In genomic region chr12:64181504-64182291, GRCh38 we compare ENCODE assay signal across 8 cellular contexts. TPM values are rescaled to one million over a fixed set of nuclear protein-coding genes. Genes with fewer than 3 reads are reported as not detected.
A peak's percentile ranks its signal among the peaks of the same experiment; 100 is the strongest.
DNase-seq lines count a peak whose midpoint lies in the region; ATAC-seq and TF ChIP-seq lines count a peak whose summit lies in the region.

No MANE protein-coding gene starts in this region.

- H3K4me2 ChIP-seq in mammary epithelial cell (ENCODE audit: insufficient read depth, low read depth, low read length), result peak overlapping the region; percentile 29

- H3K4me3 Mint-ChIP-seq in activated CD4-positive, alpha-beta T cell treated with anti-CD3 and anti-CD28 coated beads for 36 hours, result no peak overlapping the region
- H3K4me3 Mint-ChIP-seq in stimulated activated memory B cell treated with anti-CD40 and anti-IgM and Interleukin-4, amounts not matched to agents 10 μg/mL and 1 μg/mL and 100 μg/mL, for 72 hours, result no peak overlapping the region

- H4K20me1 ChIP-seq in mammary epithelial cell (ENCODE audit: insufficient read depth, low read length), result no peaks in the 10 kb centered on the region

- no peak for TF ChIP-seq POLR2A in thyroid gland (IDR thresholded peaks at IDR 0.05)

- H3K79me2 ChIP-seq in mammary epithelial cell (ENCODE audit: insufficient read depth, low read length), result no peaks in the 10 kb centered on the region

- CTCF ChIA-PET in activated CD4-positive, alpha-beta T cell treated with anti-CD3 and anti-CD28 coated beads for 36 hours (lab: Charles Lee), result interaction anchor here (0.7 kb wide), 1 partner anchor 1870 kb away, joined by 3 read pairs; no protein-coding TSS in a partner anchor
- CTCF ChIA-PET in mammary epithelial cell (lab: Charles Lee; ENCODE audit: low non-redundant PET), result no interaction called here

- H3K27ac Mint-ChIP-seq in activated CD4-positive, alpha-beta T cell treated with anti-CD3 and anti-CD28 coated beads for 36 hours, result no peak overlapping the region
- H3K27ac Mint-ChIP-seq in stimulated activated memory B cell treated with anti-CD40 and anti-IgM and Interleukin-4, amounts not matched to agents 10 μg/mL and 1 μg/mL and 100 μg/mL, for 72 hours, result no peak overlapping the region

- no peak overlapping the region for H3K9ac ChIP-seq in mammary epithelial cell (ENCODE audit: insufficient read depth, low read length)

- H3K27ac ChIP-seq in mammary epithelial cell (ENCODE audit: insufficient read depth, low read depth, low read length), result peak overlapping the region; percentile 83
- peak overlapping the region; percentile 57 to 76 (median 67) for H3K27ac ChIP-seq in thyroid gland

- peaks cover 41% of the 10 kb centered on the region for H3K4me1 ChIP-seq in mammary epithelial cell (ENCODE audit: insufficient read depth, low read length)
- H3K4me1 ChIP-seq in thyroid gland, result peaks cover 17 to 26% of the 10 kb centered on the region in 2 donors

- POLR2A ChIA-PET in activated CD4-positive, alpha-beta T cell treated with anti-CD3 and anti-CD28 coated beads for 36 hours (lab: Charles Lee), result no interaction called here

- 50% methylated on average over 2 of the region's 3 CpGs for WGBS in mammary epithelial cell (ENCODE audit: low coverage, missing lambda C conversion rate)
- 25 to 32% methylated on average over 3 of the region's 3 CpGs for WGBS in thyroid gland, 2 donors

- intact Hi-C loops in activated CD4-positive, alpha-beta T cell treated with anti-CD3 and anti-CD28 coated beads for 36 hours (cut with DNase I, micrococcal nuclease), result no loop called here
- intact Hi-C loops in mammary epithelial cell (cut with micrococcal nuclease) (loop anchor here (1.0 to 5.0 kb wide), 8 partner anchors 10 to 342 kb away; partner anchors contain the start of gene SRGAP1), thyroid gland (cut with DNase I) (loop anchor here (5.0 to 10.0 kb wide), 2 partner anchors 53 to 334 kb away; no protein-coding TSS in a partner anchor)

- TF ChIP-seq CTCF in mammary epithelial cell (conservative IDR thresholded peaks at IDR 0.05 in 1 of 2, IDR thresholded peaks at IDR 0.05 in 1 of 2; ENCODE audit: extremely low read depth in 1 of 2, insufficient read depth in 1 of 2, low read depth in 1 of 2, low read length in 2 of 2), result peak; percentile 59 to 69
- peak in 5 of 6 experiments; percentile 13 to 80 (median 61) for TF ChIP-seq CTCF in thyroid gland (IDR thresholded peaks at IDR 0.05)

- peak; percentile 68 for ATAC-seq in activated CD4-positive, alpha-beta T cell treated with anti-CD3 and anti-CD28 coated beads for 36 hours
- no peak for ATAC-seq in GM18870 (IDR thresholded peaks at IDR 0.05; ENCODE audit: unreplicated experiment)
- ATAC-seq in stimulated activated memory B cell treated with anti-CD40 and anti-IgM and Interleukin-4, amounts not matched to agents 10 μg/mL and 1 μg/mL and 100 μg/mL, for 72 hours, result no peak

- H2AFZ ChIP-seq in mammary epithelial cell (ENCODE audit: low read depth, low read length), result peak overlapping the region; percentile 28

- H3K9me3 Mint-ChIP-seq in activated CD4-positive, alpha-beta T cell treated with anti-CD3 and anti-CD28 coated beads for 36 hours (ENCODE audit: low read depth), result no peaks in the 10 kb centered on the region
- H3K9me3 Mint-ChIP-seq in stimulated activated memory B cell treated with anti-CD40 and anti-IgM and Interleukin-4, amounts not matched to agents 10 μg/mL and 1 μg/mL and 100 μg/mL, for 72 hours, result peaks cover 3% of the 10 kb centered on the region

- dilution Hi-C loops in mammary epithelial cell (cut with HindIII; ENCODE audit: low sequenced_read_pairs), result no loop called here

- no peak overlapping the region for H3K4me3 ChIP-seq in mammary epithelial cell (replicated peaks in 1 of 3; ENCODE audit: insufficient read depth in 1 of 3, low read depth in 2 of 3, low read length in 3 of 3)
- H3K4me3 ChIP-seq in thyroid gland (replicated peaks in 1 of 3), result no peak overlapping the region

- TSS peak; percentile 67 for BruUV-seq in mammary epithelial cell (replicated peaks; lab: Mats Ljungman, UMichigan)

- peaks cover under 1% of the 10 kb centered on the region for H3K4me1 Mint-ChIP-seq in activated CD4-positive, alpha-beta T cell treated with anti-CD3 and anti-CD28 coated beads for 36 hours
- H3K4me1 Mint-ChIP-seq in stimulated activated memory B cell treated with anti-CD40 and anti-IgM and Interleukin-4, amounts not matched to agents 10 μg/mL and 1 μg/mL and 100 μg/mL, for 72 hours, result no peaks in the 10 kb centered on the region

- no peak for DNase-seq in activated CD4-positive, alpha-beta T cell treated with anti-CD3 and anti-CD28 coated beads for 36 hours
- DNase-seq in activated CD4-positive, alpha-beta T cell treated with anti-CD3 and anti-CD28 coated beads, Interleukin-2, amount 50 U/mL, for 48 hours, result no peak
- DNase-seq in NCI-H2171 (lab: John Stamatoyannopoulos, UW), result peak; percentile 7
- DNase-seq in mammary epithelial cell, result peak; percentile 98
- peak; percentile 82 for DNase-seq in left kidney (ENCODE audit: low read depth, low spot score)
- DNase-seq in thyroid gland, result peak; percentile 65 to 71

- peaks cover 8% of the 10 kb centered on the region for H3K36me3 Mint-ChIP-seq in activated CD4-positive, alpha-beta T cell treated with anti-CD3 and anti-CD28 coated beads for 36 hours (ENCODE audit: low read depth)
- peaks cover 17% of the 10 kb centered on the region for H3K36me3 Mint-ChIP-seq in stimulated activated memory B cell treated with anti-CD40 and anti-IgM and Interleukin-4, amounts not matched to agents 10 μg/mL and 1 μg/mL and 100 μg/mL, for 72 hours

- H3K9me3 ChIP-seq in mammary epithelial cell (replicated peaks; ENCODE audit: insufficient read depth, low read length) (no peaks in the 10 kb centered on the region), thyroid gland (no peaks in the 10 kb centered on the region)

- H3K36me3 ChIP-seq in mammary epithelial cell (ENCODE audit: insufficient read depth, low read length) (no peaks in the 10 kb centered on the region), thyroid gland (no peaks in the 10 kb centered on the region)

- in situ Hi-C loops in mammary epithelial cell (cut with MboI; ENCODE audit: low sequenced_read_pairs in 2 of 2), result no loop called here

- H3K27me3 ChIP-seq in mammary epithelial cell (ENCODE audit: insufficient read depth, low read length) (no peaks in the 10 kb centered on the region), thyroid gland (no peaks in the 10 kb centered on the region)

- no peaks in the 10 kb centered on the region for H3K27me3 Mint-ChIP-seq in activated CD4-positive, alpha-beta T cell treated with anti-CD3 and anti-CD28 coated beads for 36 hours
- H3K27me3 Mint-ChIP-seq in stimulated activated memory B cell treated with anti-CD40 and anti-IgM and Interleukin-4, amounts not matched to agents 10 μg/mL and 1 μg/mL and 100 μg/mL, for 72 hours, result no peaks in the 10 kb centered on the region

RNA-seq across cellular contexts. Expression of gene KICS2, which starts 40.4 kb away (rescaled TPM):
- 10 to 100 TPM; 15.1 to 16.6 TPM for total RNA-seq in activated CD4-positive, alpha-beta T cell treated with anti-CD3 and anti-CD28 coated beads for 36 hours
- total RNA-seq in mammary epithelial cell (10 to 100 TPM; 10.7 to 14.5 TPM), thyroid gland (10 to 100 TPM; 11.9 to 20.0 (median 18.6) TPM)
- polyA plus RNA-seq in mammary epithelial cell, result 5.1 TPM
- 12.3 TPM for polyA minus RNA-seq in mammary epithelial cell

Comparison
In these comparisons a context has a peak if more than half of its experiments do, and no peak if none do; other contexts are left out.
1. DNase-seq: peak in NCI-H2171 (single experiment), mammary epithelial cell (single experiment), left kidney (single experiment) and thyroid gland (2 of 2); none in activated CD4-positive, alpha-beta T cell treated with anti-CD3 and anti-CD28 coated beads for 36 hours (single experiment) and activated CD4-positive, alpha-beta T cell treated with anti-CD3 and anti-CD28 coated beads, Interleukin-2, amount 50 U/mL, for 48 hours (0 of 2).
2. intact Hi-C loops: an anchor here in mammary epithelial cell (1.0 to 5.0 kb wide) and thyroid gland (5.0 to 10.0 kb wide); none called in activated CD4-positive, alpha-beta T cell treated with anti-CD3 and anti-CD28 coated beads for 36 hours.